18 cellular contexts compared by ENCODE assay signal in the genomic region with DNA sequence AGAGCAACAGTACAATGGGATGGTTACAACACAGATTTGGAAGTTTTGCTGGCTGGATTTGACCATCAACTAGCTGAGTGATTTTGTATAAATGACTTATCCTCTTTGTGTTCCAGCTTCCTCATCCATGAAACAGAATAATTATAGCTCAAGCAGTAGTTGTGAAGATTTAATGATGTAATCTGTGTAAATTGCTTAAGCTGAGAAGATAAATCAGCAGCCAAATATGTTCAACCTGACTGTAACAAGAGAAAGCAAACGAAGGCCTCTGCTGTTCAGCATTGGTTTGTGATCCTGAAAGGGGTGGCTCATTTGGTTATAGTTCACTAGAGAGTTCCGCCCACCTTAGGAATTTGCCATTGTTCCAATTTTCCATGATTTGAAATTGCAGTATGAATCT.
DNase-seq lines count a peak whose midpoint lies in the region; ATAC-seq and TF ChIP-seq lines count a peak whose summit lies in the region.
"Had no signal": no experiment of that assay in that cellular context is flagged by ENCODE, and none has a peak within 500 bp of the region (broad histone marks: within the 10 kb centered on the region; RNA-seq: fewer than 3 reads in every experiment).

No MANE protein-coding gene starts in this region.

- H3K36me3 ChIP-seq in smooth muscle cell (ENCODE audit: low read depth) = no peaks in the 10 kb centered on the region
- H3K36me3 ChIP-seq: prostate gland had no signal

- no peaks in the 10 kb centered on the region for H3K79me2 ChIP-seq in smooth muscle cell (ENCODE audit: low read depth)

- no peak overlapping the region for H2AFZ ChIP-seq in smooth muscle cell (ENCODE audit: low read depth)

- no peaks in the 10 kb centered on the region for H4K20me1 ChIP-seq in smooth muscle cell (ENCODE audit: low read depth)

- H3K27me3 ChIP-seq in smooth muscle cell (ENCODE audit: low read depth) = no peaks in the 10 kb centered on the region

- no peaks in the 10 kb centered on the region for H3K4me1 ChIP-seq in smooth muscle cell (ENCODE audit: low read depth)
- H3K4me1 ChIP-seq: prostate gland had no signal

- no peak overlapping the region for H3K4me2 ChIP-seq in smooth muscle cell

- no peak for TF ChIP-seq CTCF in omental fat pad (IDR thresholded peaks at IDR 0.05)
- TF ChIP-seq CTCF in smooth muscle cell (IDR thresholded peaks at IDR 0.05; ENCODE audit: borderline replicate concordance, insufficient read depth, poor library complexity, severe bottlenecking) = no peak

- no peak overlapping the region for H3K9ac ChIP-seq in smooth muscle cell (ENCODE audit: low read depth)

- no peaks in the 10 kb centered on the region for H3F3A ChIP-seq in smooth muscle cell (ENCODE audit: low read depth)

- ATAC-seq in esophagus mucosa (peak; percentile 28), omental fat pad (ENCODE audit: low FRiP score) (peak; percentile 80)
- ATAC-seq: activated naive CD8-positive, alpha-beta T cell treated with anti-CD3 and anti-CD28 coated beads, Interleukin-2, amount 50 U/mL, for 24 hours; naive thymus-derived CD4-positive, alpha-beta T cell had no signal

- H3K27ac ChIP-seq in smooth muscle cell (ENCODE audit: low read depth) = no peak overlapping the region
- H3K27ac ChIP-seq: prostate gland had no signal

- intact Hi-C loops in posterior cingulate gyrus (cut with DNase I) = loop anchor here (10.0 kb wide), 1 partner anchor 213 kb away; no protein-coding TSS in a partner anchor

- H3K9me3 ChIP-seq in smooth muscle cell (replicated peaks; ENCODE audit: low read depth) = no peaks in the 10 kb centered on the region
- H3K9me3 ChIP-seq: prostate gland had no signal

- no peak overlapping the region for H3K4me3 ChIP-seq in smooth muscle cell
- H3K4me3 ChIP-seq: prostate gland had no signal

- peak; percentile 3 for DNase-seq in NCI-H1694 (lab: John Stamatoyannopoulos, UW)
- DNase-seq in NCI-H1694 treated with DMSO at 0.1 percent for 48 hours (lab: John Stamatoyannopoulos, UW) = no peak
- peak; percentile 68 for DNase-seq in NCI-H446 treated with DMSO at 0.1 percent for 48 hours (lab: John Stamatoyannopoulos, UW)
- DNase-seq in omental fat pad (ENCODE audit: low spot score) = no peak
- no peak for DNase-seq in smooth muscle cell (lab: John Stamatoyannopoulos, UW; ENCODE audit: unreplicated experiment)
- no peak for DNase-seq in activated effector memory CD4-positive, alpha-beta T cell treated with Interleukin-2 at 50 U/mL for 16 hours
- DNase-seq in posterior cingulate gyrus = no peak
- DNase-seq: 8988T; activated CD4-positive, alpha-beta T cell treated with anti-CD3 and anti-CD28 coated beads, Interleukin-2, amount 10 ng/mL, durations not matched to agents 24 days and 14 days; activated naive CD8-positive, alpha-beta T cell treated with anti-CD3 and anti-CD28 coated beads, Interleukin-2, amount 50 U/mL, for 24 hours; activated T-cell treated with anti-CD3 and anti-CD28 coated beads, Interleukin-2, amount 50 U/mL, for 1 hour; CD4-positive, alpha-beta T cell; HFFc6; KG1; naive thymus-derived CD4-positive, alpha-beta T cell; NCI-H1436 treated with DMSO at 0.1 percent for 48 hours had no signal

- WGBS in smooth muscle cell (ENCODE audit: low lambda C conversion rate) = 89% methylated on average over 2 of the region's 2 CpGs

Comparison
In these comparisons a context has a peak if more than half of its experiments do, and no peak if none do; other contexts are left out.
1. DNase-seq: peak in NCI-H1694 (single experiment) and NCI-H446 treated with DMSO at 0.1 percent for 48 hours (single experiment); none in NCI-H1694 treated with DMSO at 0.1 percent for 48 hours (single experiment), omental fat pad (single experiment), smooth muscle cell (single experiment), activated effector memory CD4-positive, alpha-beta T cell treated with Interleukin-2 at 50 U/mL for 16 hours (single experiment) and posterior cingulate gyrus (0 of 10).